Comparison of ENCODE assay signal across 26 cellular contexts in the genomic region with DNA sequence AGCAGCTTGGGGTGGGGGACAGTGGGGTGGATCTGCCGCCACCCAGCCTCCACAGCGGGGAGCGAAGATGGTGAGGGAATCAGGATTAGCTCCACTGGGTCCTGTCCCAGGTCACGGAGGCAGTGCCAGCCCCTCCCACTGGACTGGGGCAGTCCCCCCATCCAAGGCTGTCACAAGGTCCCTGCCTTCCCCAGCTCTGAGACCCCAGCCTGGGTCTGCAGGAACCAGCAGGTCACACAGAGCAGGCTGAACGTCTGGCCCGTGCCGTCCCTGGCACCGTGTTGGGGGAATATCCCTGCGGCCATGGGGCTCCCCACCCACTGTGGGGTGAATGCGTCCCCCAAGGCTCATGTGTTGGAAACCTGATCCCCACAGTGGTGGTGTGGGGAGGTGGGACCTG.
"Had no signal": no experiment of that assay in that cellular context is flagged by ENCODE, and none has a peak within 500 bp of the region (broad histone marks: within the 10 kb centered on the region; RNA-seq: fewer than 3 reads in every experiment).

No MANE protein-coding gene starts in this region.

- H3K27me3 ChIP-seq: neural progenitor cell, ovary, right lobe of liver, sigmoid colon, stomach, tibial nerve, upper lobe of left lung, vagina had no signal

- H3K4me1 Mint-ChIP-seq: natural killer cell; nephron; neural progenitor cell; stimulated activated effector memory CD8-positive, alpha-beta T cell treated with anti-CD3 and anti-CD28 coated beads, Interleukin-12 subunit alpha, Interleukin-12 subunit beta, amount 100 ng/mL, for 72 hours; stimulated activated naive B cell treated with anti-CD40 and anti-IgM and Interleukin-4, amounts not matched to agents 10 μg/mL and 1 μg/mL and 100 μg/mL, for 72 hours had no signal

- H2AFZ ChIP-seq: neural progenitor cell, parathyroid adenoma had no signal

- ATAC-seq: naive thymus-derived CD4-positive, alpha-beta T cell; natural killer cell; psoas muscle; right cardiac atrium; right lobe of liver; stimulated activated effector memory CD8-positive, alpha-beta T cell treated with anti-CD3 and anti-CD28 coated beads, Interleukin-12 subunit alpha, Interleukin-12 subunit beta, amount 100 ng/mL, for 72 hours; stimulated activated naive B cell treated with anti-CD40 and anti-IgM and Interleukin-4, amounts not matched to agents 10 μg/mL and 1 μg/mL and 100 μg/mL, for 72 hours had no signal

- H3K9ac ChIP-seq: neural progenitor cell, parathyroid adenoma had no signal

- H3K4me2 ChIP-seq: neural progenitor cell had no signal

- H3K9me3 ChIP-seq: neutrophil, ovary, psoas muscle, right lobe of liver, upper lobe of left lung, vagina had no signal

- H3K4me1 ChIP-seq: neural progenitor cell, parathyroid adenoma, psoas muscle, right lobe of liver, sigmoid colon, stomach, tibial nerve, upper lobe of left lung, vagina had no signal

- H3K27ac Mint-ChIP-seq: natural killer cell; nephron; progenitor cell of endocrine pancreas; stimulated activated effector memory CD8-positive, alpha-beta T cell treated with anti-CD3 and anti-CD28 coated beads, Interleukin-12 subunit alpha, Interleukin-12 subunit beta, amount 100 ng/mL, for 72 hours; stimulated activated naive B cell treated with anti-CD40 and anti-IgM and Interleukin-4, amounts not matched to agents 10 μg/mL and 1 μg/mL and 100 μg/mL, for 72 hours had no signal

- DNase-seq: naive thymus-derived CD4-positive, alpha-beta T cell; natural killer cell; nucleus accumbens; ovary; posterior cingulate gyrus; psoas muscle; right lobe of liver; sigmoid colon; small intestine; stimulated activated CD4-positive, alpha-beta T cell treated with anti-CD3 and anti-CD28 coated beads, Interleukin-15, amount 100 ng/mL, for 24 hours; stimulated activated CD4-positive, alpha-beta T cell treated with anti-CD3 and anti-CD28 coated beads, Interleukin-2, amount 100 ng/mL, for 24 hours; stimulated activated CD4-positive, alpha-beta T cell treated with anti-CD3 and anti-CD28 coated beads, Interleukin-2, amount 100 ng/mL, for 48 hours; stimulated activated CD4-positive, alpha-beta T cell treated with anti-CD3 and anti-CD28 coated beads, Interleukin-4, amount 100 ng/mL, for 24 hours; stimulated activated naive B cell treated with anti-CD40 and anti-IgM and Interleukin-4, amounts not matched to agents 10 μg/mL and 1 μg/mL and 100 μg/mL, for 72 hours; stimulated activated naive CD4-positive, alpha-beta T cell treated with Interleukin-2 at 50 U/mL for 16 hours; stomach had no signal

- H3K4me3 ChIP-seq: neural progenitor cell, ovary, psoas muscle, right lobe of liver, sigmoid colon, stomach, tibial nerve, upper lobe of left lung, vagina had no signal

- H3K9me3 Mint-ChIP-seq: nephron; stimulated activated effector memory CD8-positive, alpha-beta T cell treated with anti-CD3 and anti-CD28 coated beads, Interleukin-12 subunit alpha, Interleukin-12 subunit beta, amount 100 ng/mL, for 72 hours had no signal

- H3K27ac ChIP-seq: neural progenitor cell, neutrophil, ovary, parathyroid adenoma, psoas muscle, right lobe of liver, sigmoid colon, stomach, tibial nerve, upper lobe of left lung, vagina had no signal

- H3K27me3 Mint-ChIP-seq: naive thymus-derived CD4-positive, alpha-beta T cell; progenitor cell of endocrine pancreas; stimulated activated naive B cell treated with anti-CD40 and anti-IgM and Interleukin-4, amounts not matched to agents 10 μg/mL and 1 μg/mL and 100 μg/mL, for 72 hours had no signal

- H3K36me3 ChIP-seq: neural progenitor cell, neutrophil, ovary, right lobe of liver, sigmoid colon, stomach, upper lobe of left lung, vagina had no signal

- H3K4me3 Mint-ChIP-seq: naive thymus-derived CD4-positive, alpha-beta T cell; natural killer cell; nephron; neural progenitor cell; stimulated activated effector memory CD8-positive, alpha-beta T cell treated with anti-CD3 and anti-CD28 coated beads, Interleukin-12 subunit alpha, Interleukin-12 subunit beta, amount 100 ng/mL, for 72 hours; stimulated activated naive B cell treated with anti-CD40 and anti-IgM and Interleukin-4, amounts not matched to agents 10 μg/mL and 1 μg/mL and 100 μg/mL, for 72 hours had no signal
